Comparison of ENCODE assay signal across 8 cellular contexts in the genomic region with DNA sequence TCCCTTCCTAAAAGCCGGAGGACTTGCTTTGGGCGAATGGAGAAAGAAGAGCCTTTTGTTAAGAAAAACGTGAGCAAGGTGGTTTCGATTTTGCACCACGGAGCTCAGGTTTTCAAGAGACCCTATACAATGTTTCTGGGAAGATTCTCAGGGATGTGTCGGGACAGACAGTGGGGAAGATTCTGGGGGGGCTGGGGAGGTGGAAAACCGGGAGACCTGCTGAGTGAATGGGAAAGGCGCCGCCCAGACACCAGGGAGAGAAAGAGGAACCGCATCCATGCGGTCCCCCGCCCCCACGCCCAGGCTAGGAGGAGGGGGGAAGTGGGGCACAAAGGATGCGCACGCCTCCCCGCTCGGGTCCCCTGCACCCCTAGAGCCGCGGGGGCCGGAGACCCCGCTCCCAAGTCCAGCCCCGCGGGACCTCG. TPM values are rescaled to one million over a fixed set of nuclear protein-coding genes. Genes with fewer than 3 reads are reported as not detected.
A peak's percentile ranks its signal among the peaks of the same experiment; 100 is the strongest.
DNase-seq lines count a peak whose midpoint lies in the region; ATAC-seq and TF ChIP-seq lines count a peak whose summit lies in the region.

No MANE protein-coding gene starts in this region.

- peaks cover 0 to 3% (median 0%) of the 10 kb centered on the region in 3 donors for H3K27me3 Mint-ChIP-seq in CD14-positive monocyte (ENCODE audit: low read depth in 3 of 3)
- no peaks in the 10 kb centered on the region for H3K27me3 Mint-ChIP-seq in activated naive CD8-positive, alpha-beta T cell treated with anti-CD3 and anti-CD28 coated beads, Interleukin-2, amount 50 U/mL, for 24 hours

- peaks cover 12 to 27% of the 10 kb centered on the region in 2 donors for H3K36me3 Mint-ChIP-seq in CD14-positive monocyte
- H3K36me3 Mint-ChIP-seq in activated naive CD8-positive, alpha-beta T cell treated with anti-CD3 and anti-CD28 coated beads, Interleukin-2, amount 50 U/mL, for 24 hours (ENCODE audit: low read depth): peaks cover 43% of the 10 kb centered on the region

- no peaks in the 10 kb centered on the region for H3K9me3 ChIP-seq in right atrium auricular region

- in situ Hi-C loops in SK-MEL-5 (cut with HindIII; ENCODE audit: low pct_unique_long_range_greater_than_20kb, low sequenced_read_pairs): no loop called here

- H3K27ac ChIP-seq in right atrium auricular region (peak overlapping the region; percentile 99 to 100), rectal smooth muscle tissue (ENCODE audit: low read depth, low read length) (peak overlapping the region; percentile 99)

- DNase-seq in CD14-positive monocyte (ENCODE audit: low spot score) (peak; percentile 74), SK-MEL-5 (ENCODE audit: low read depth, low spot score) (peak; percentile 56), right atrium auricular region (ENCODE audit: low spot score) (peak; percentile 69), mesenteric fat pad (ENCODE audit: low spot score) (no peak)
- peak; percentile 67 for DNase-seq in activated naive CD8-positive, alpha-beta T cell treated with anti-CD3 and anti-CD28 coated beads, Interleukin-2, amount 50 U/mL, for 24 hours

- peak overlapping the region; percentile 96 to 97 for H3K4me3 ChIP-seq in right atrium auricular region
- H3K4me3 ChIP-seq in rectal smooth muscle tissue (ENCODE audit: low read length): peak overlapping the region; percentile 92

- H3K9ac ChIP-seq in rectal smooth muscle tissue (ENCODE audit: low read length): peak overlapping the region; percentile 93

- no peak for TF ChIP-seq CTCF in CD14-positive monocyte (IDR thresholded peaks at IDR 0.05)
- no peak for TF ChIP-seq CTCF in right atrium auricular region (IDR thresholded peaks at IDR 0.05)

- peak overlapping the region; percentile 91 to 97 (median 94) for H3K27ac Mint-ChIP-seq in CD14-positive monocyte
- H3K27ac Mint-ChIP-seq in activated naive CD8-positive, alpha-beta T cell treated with anti-CD3 and anti-CD28 coated beads, Interleukin-2, amount 50 U/mL, for 24 hours: peak overlapping the region; percentile 97

- intact Hi-C loops in CD14-positive monocyte (cut with micrococcal nuclease): loop anchor here (2.0 to 5.0 kb wide), 3 partner anchors 34 to 39 kb away; no protein-coding TSS in a partner anchor

- peaks cover 0 to 53% of the 10 kb centered on the region in 2 donors for H3K4me1 ChIP-seq in right atrium auricular region
- peaks cover 11% of the 10 kb centered on the region for H3K4me1 ChIP-seq in rectal smooth muscle tissue (ENCODE audit: control insufficient read depth, insufficient read depth, low read length)

- H3K27me3 ChIP-seq in right atrium auricular region: no peaks in the 10 kb centered on the region
- H3K27me3 ChIP-seq in rectal smooth muscle tissue (ENCODE audit: control insufficient read depth, insufficient read depth, low read length): no peaks in the 10 kb centered on the region

- peak overlapping the region; percentile 93 to 98 for H3K4me3 Mint-ChIP-seq in CD14-positive monocyte
- H3K4me3 Mint-ChIP-seq in activated naive CD8-positive, alpha-beta T cell treated with anti-CD3 and anti-CD28 coated beads, Interleukin-2, amount 50 U/mL, for 24 hours: peak overlapping the region; percentile 94

- ATAC-seq in GM19372 (IDR thresholded peaks at IDR 0.05; ENCODE audit: low read depth, unreplicated experiment) (peak; percentile 16), HG03520 (IDR thresholded peaks at IDR 0.05; ENCODE audit: unreplicated experiment) (peak; percentile 26)
- peak; percentile 2 for ATAC-seq in activated naive CD8-positive, alpha-beta T cell treated with anti-CD3 and anti-CD28 coated beads, Interleukin-2, amount 50 U/mL, for 24 hours

- peaks cover 47% of the 10 kb centered on the region for H3K4me1 Mint-ChIP-seq in CD14-positive monocyte
- H3K4me1 Mint-ChIP-seq in activated naive CD8-positive, alpha-beta T cell treated with anti-CD3 and anti-CD28 coated beads, Interleukin-2, amount 50 U/mL, for 24 hours: peaks cover 48% of the 10 kb centered on the region

- H3K36me3 ChIP-seq in right atrium auricular region (peaks cover 17% of the 10 kb centered on the region), rectal smooth muscle tissue (ENCODE audit: control insufficient read depth, insufficient read depth, low read length) (no peaks in the 10 kb centered on the region)

- H3K9me3 Mint-ChIP-seq in CD14-positive monocyte: no peaks in the 10 kb centered on the region
- H3K9me3 Mint-ChIP-seq in activated naive CD8-positive, alpha-beta T cell treated with anti-CD3 and anti-CD28 coated beads, Interleukin-2, amount 50 U/mL, for 24 hours: peaks cover 4% of the 10 kb centered on the region

RNA-seq across cellular contexts. Expression of gene YWHAG, which starts 0.7 kb away (rescaled TPM):
- 10 to 100 TPM in 1 of 2 donors, 1 to 10 TPM in 1; 6.9 to 12.2 TPM for polyA plus RNA-seq in CD14-positive monocyte
- 69.0 and 74.5 TPM in 2 replicates for total RNA-seq in SK-MEL-5 (2014; rRNA removed; shearing (Covaris generic))
- polyA plus RNA-seq in SK-MEL-5 (2015; cell fraction: cytosol; rRNA removed): 160 and 195 TPM in 2 replicates
- 69.8 and 79.8 TPM in 2 replicates for polyA plus RNA-seq in SK-MEL-5 (2015; cell fraction: nucleus; rRNA removed)
- total RNA-seq in right atrium auricular region (100 to 1,000 TPM; 132 to 153 TPM), mesenteric fat pad (297 TPM)

RNA-seq across cellular contexts. Expression of gene SSC4D, which starts 51.4 kb away (rescaled TPM):
- polyA plus RNA-seq in CD14-positive monocyte: under 1 TPM; 0.48 to 0.56 TPM
- 0.59 and 0.77 TPM in 2 replicates for total RNA-seq in SK-MEL-5 (2014; rRNA removed; shearing (Covaris generic))
- polyA plus RNA-seq in SK-MEL-5 (2015; cell fraction: cytosol; rRNA removed): 0.61 and 0.86 TPM in 2 replicates
- polyA plus RNA-seq in SK-MEL-5 (2015; cell fraction: nucleus; rRNA removed): 0.16 TPM in 1 of 2 replicates, not detected in the other
- under 1 TPM; 0.35 to 0.37 TPM for total RNA-seq in right atrium auricular region
- total RNA-seq in mesenteric fat pad: 3.7 TPM

RNA-seq across cellular contexts. Expression of gene HSPB1, which starts 55.6 kb away (rescaled TPM):
- polyA plus RNA-seq in CD14-positive monocyte: 1 to 10 TPM; 8.3 to 8.9 TPM
- 84.7 and 92.2 TPM in 2 replicates for total RNA-seq in SK-MEL-5 (2014; rRNA removed; shearing (Covaris generic))
- polyA plus RNA-seq in SK-MEL-5 (2015; cell fraction: cytosol; rRNA removed): 925 and 1,406 TPM in 2 replicates
- 91.6 and 136 TPM in 2 replicates for polyA plus RNA-seq in SK-MEL-5 (2015; cell fraction: nucleus; rRNA removed)
- 1,000 to 10,000 TPM; 1,006 to 1,433 TPM for total RNA-seq in right atrium auricular region
- total RNA-seq in mesenteric fat pad: 813 TPM
